1 cellular context compared by ENCODE assay signal in genomic region chr20:64062596-64063388, GRCh38.
TF ChIP-seq lines count a peak whose summit lies in the region.

Gene TCEA2, plus strand, starts transcription at chr20:64063198. Its CDS starts 115 bp downstream, at chr20:64063313.

TF ChIP-seq in HepG2, 621 proteins besides CTCF, POLR2A, EP300 and RAD21 (continued from another document and continues in another):
- peak; percentile 28; the same call in 1 of the 2 replicates for TF ChIP-seq ZBTB39 (CRISPR knock-in tag; IDR thresholded peaks at IDR 0.05)
- no peak for TF ChIP-seq HNRNPH1 (optimal IDR thresholded peaks at IDR 0.05; ENCODE audit: low read depth, low read length)
- TF ChIP-seq MAZ (IDR thresholded peaks at IDR 0.05; ENCODE audit: borderline replicate concordance, low read depth, low read length): peak; percentile 94
- peak; percentile 97 for TF ChIP-seq MAZ (CRISPR knock-in tag; IDR thresholded peaks at IDR 0.05; ENCODE audit: low read depth)
- peak; percentile 73 for TF ChIP-seq MNT (IDR thresholded peaks at IDR 0.05)
- peak; percentile 80; the same call in 1 of the 2 replicates for TF ChIP-seq SMAD9 (CRISPR knock-in tag; IDR thresholded peaks at IDR 0.05)
- no peak; the same call in none of the 2 replicates for TF ChIP-seq EED (CRISPR knock-in tag; IDR thresholded peaks at IDR 0.05)
- TF ChIP-seq ZNF260 (CRISPR knock-in tag; IDR thresholded peaks at IDR 0.05; ENCODE audit: borderline replicate concordance, low read depth): no peak
- TF ChIP-seq PRMT3 (CRISPR knock-in tag; IDR thresholded peaks at IDR 0.05; ENCODE audit: borderline replicate concordance, low read depth): no peak
- peak; percentile 97 for TF ChIP-seq GMEB1 (CRISPR knock-in tag; IDR thresholded peaks at IDR 0.05; ENCODE audit: borderline replicate concordance)
- TF ChIP-seq KDM4B (CRISPR knock-in tag; IDR thresholded peaks at IDR 0.05): peak; percentile 28
- no peak for TF ChIP-seq ESRRA (CRISPR knock-in tag; IDR thresholded peaks at IDR 0.05; ENCODE audit: low read depth)
- TF ChIP-seq ZNF644 (CRISPR knock-in tag; IDR thresholded peaks at IDR 0.05; ENCODE audit: low read depth): peak; percentile 35; the same call in 1 of the 2 replicates
- TF ChIP-seq ZNF235 (CRISPR knock-in tag; IDR thresholded peaks at IDR 0.05; ENCODE audit: borderline replicate concordance): peak; percentile 60
- TF ChIP-seq HMGXB3 (CRISPR knock-in tag; IDR thresholded peaks at IDR 0.05; ENCODE audit: borderline replicate concordance): peak; percentile 87
- TF ChIP-seq PHB2 (IDR thresholded peaks at IDR 0.05; ENCODE audit: partially characterized antibody): no peak
- TF ChIP-seq AKAP8 (CRISPR knock-in tag; IDR thresholded peaks at IDR 0.05): peak; percentile 99
- peak; percentile 70; the same call in 1 of the 2 replicates for TF ChIP-seq ZSCAN25 (CRISPR knock-in tag; IDR thresholded peaks at IDR 0.05)
- TF ChIP-seq MAFK (conservative IDR thresholded peaks at IDR 0.05 in 1 of 2, IDR thresholded peaks at IDR 0.05 in 1 of 2; ENCODE audit: low read length in 2 of 2): no peak
- TF ChIP-seq ZZZ3 (CRISPR knock-in tag; IDR thresholded peaks at IDR 0.05; ENCODE audit: borderline replicate concordance): peak; percentile 82; the same call in 1 of the 2 replicates
- no peak for TF ChIP-seq ZBTB40 (IDR thresholded peaks at IDR 0.05)
- TF ChIP-seq ZBTB40 (CRISPR knock-in tag; IDR thresholded peaks at IDR 0.05): peak; percentile 89
- peak; percentile 97 for TF ChIP-seq TARDBP (CRISPR knock-in tag; IDR thresholded peaks at IDR 0.05)
- no peak for TF ChIP-seq ZNF343 (CRISPR knock-in tag; IDR thresholded peaks at IDR 0.05)
- TF ChIP-seq ZNF337 (CRISPR knock-in tag; IDR thresholded peaks at IDR 0.05; ENCODE audit: borderline replicate concordance, low read depth): peak; percentile 89; the same call in 1 of the 2 replicates
- peak; percentile 100 for TF ChIP-seq HCFC1 (IDR thresholded peaks at IDR 0.05; ENCODE audit: low read depth, low read length)
- TF ChIP-seq RFX1 (IDR thresholded peaks at IDR 0.05): no peak
- peak; percentile 33; the same call in 1 of the 2 replicates for TF ChIP-seq ISX (CRISPR knock-in tag; conservative IDR thresholded peaks at IDR 0.05)
- TF ChIP-seq ZBTB37 (CRISPR knock-in tag; IDR thresholded peaks at IDR 0.05): 0 out of 2 replicates have a peak, but pooled peaks have one; percentile 41
- peak; percentile 30; the same call in 1 of the 2 replicates for TF ChIP-seq SKIL (CRISPR knock-in tag; IDR thresholded peaks at IDR 0.05; ENCODE audit: borderline replicate concordance)
- TF ChIP-seq ZNF878 (CRISPR knock-in tag; IDR thresholded peaks at IDR 0.05): no peak
- TF ChIP-seq HIVEP1 (CRISPR knock-in tag; IDR thresholded peaks at IDR 0.05): peak; percentile 95
